ENCODE assay signal across 16 cellular contexts in genomic region chr9:27179245-27179870, GRCh38.
A peak's percentile ranks its signal among the peaks of the same experiment; 100 is the strongest.
DNase-seq lines count a peak whose midpoint lies in the region; TF ChIP-seq lines count a peak whose summit lies in the region.
"Had no signal": no experiment of that assay in that cellular context is flagged by ENCODE, and none has a peak within 500 bp of the region (broad histone marks: within the 10 kb centered on the region; RNA-seq: fewer than 3 reads in every experiment).

No MANE protein-coding gene starts in this region.

- H3K79me2 ChIP-seq in GM23248 (ENCODE audit: insufficient read depth) (no peaks in the 10 kb centered on the region), smooth muscle cell (ENCODE audit: low read depth) (peaks cover 1% of the 10 kb centered on the region)

- DNase-seq in GM23248: peak; percentile 18
- peak; percentile 20 for DNase-seq in astrocyte of the hippocampus (ENCODE audit: low read depth, low spot score)
- DNase-seq in fibroblast of the aortic adventitia (ENCODE audit: low read depth): peak; percentile 29
- no peak for DNase-seq in smooth muscle cell (lab: John Stamatoyannopoulos, UW; ENCODE audit: unreplicated experiment)
- DNase-seq in kidney glomerular epithelial cell (lab: John Stamatoyannopoulos, UW): no peak
- DNase-seq in activated T-cell treated with anti-CD3 and anti-CD28 coated beads, Interleukin-2, amount 50 U/mL, for 1 hour: no peak
- no peak for DNase-seq in NCI-H1048 (lab: John Stamatoyannopoulos, UW)
- DNase-seq: DMS 273 treated with DMSO at 0.1 percent for 48 hours; NCI-H146; NCI-H2081 treated with DMSO at 0.1 percent for 48 hours; NCI-H226; NCI-H526 treated with DMSO at 0.1 percent for 48 hours; NK-92 treated with Interleukin-12 subunit alpha and Interleukin-12 subunit beta, amount 100 ng/mL, for 24 hours; PC-3 had no signal

- H3K9ac ChIP-seq in GM23248 (no peak overlapping the region), smooth muscle cell (ENCODE audit: low read depth) (no peak overlapping the region)
- H3K9ac ChIP-seq: BLaER1 treated with 17β-estradiol and CSF1 and Interleukin-3, amounts not matched to agents 10 nM and 100 nM had no signal

- H2AFZ ChIP-seq in GM23248: no peak overlapping the region
- no peak overlapping the region for H2AFZ ChIP-seq in smooth muscle cell (ENCODE audit: low read depth)

- WGBS in GM23248 (ENCODE audit: low coverage in 1 of 2, low lambda C conversion rate in 2 of 2, missing lambda C conversion rate in 2 of 2), 2 experiments: 68 to 74% methylated on average over 2 of the region's 2 CpGs
- WGBS in smooth muscle cell (ENCODE audit: low lambda C conversion rate): 35% methylated on average over 2 of the region's 2 CpGs

- H3K4me1 ChIP-seq in GM23248 (ENCODE audit: insufficient read depth): peaks cover 35% of the 10 kb centered on the region
- peaks cover 6% of the 10 kb centered on the region for H3K4me1 ChIP-seq in smooth muscle cell (ENCODE audit: low read depth)
- H3K4me1 ChIP-seq: BLaER1 treated with 17β-estradiol and CSF1 and Interleukin-3, amounts not matched to agents 10 nM and 100 nM; HAP-1 had no signal

- H3K27ac ChIP-seq in GM23248 (no peak overlapping the region), smooth muscle cell (ENCODE audit: low read depth) (peak overlapping the region; percentile 84)
- H3K27ac ChIP-seq: BLaER1 treated with 17β-estradiol and CSF1 and Interleukin-3, amounts not matched to agents 10 nM and 100 nM had no signal

- H4K20me1 ChIP-seq in GM23248 (ENCODE audit: insufficient read depth) (no peaks in the 10 kb centered on the region), smooth muscle cell (ENCODE audit: low read depth) (no peaks in the 10 kb centered on the region)
- H4K20me1 ChIP-seq: BLaER1 treated with 17β-estradiol and CSF1 and Interleukin-3, amounts not matched to agents 10 nM and 100 nM had no signal

- TF ChIP-seq CTCF in fibroblast of the aortic adventitia (IDR thresholded peaks at IDR 0.05; ENCODE audit: insufficient read depth, low read length) (no peak), smooth muscle cell (IDR thresholded peaks at IDR 0.05; ENCODE audit: borderline replicate concordance, insufficient read depth, poor library complexity, severe bottlenecking) (no peak)

- in situ Hi-C loops in GM23248 (cut with MboI): no loop called here

- H3K27me3 ChIP-seq in GM23248 (replicated peaks; ENCODE audit: insufficient read depth): no peaks in the 10 kb centered on the region
- no peaks in the 10 kb centered on the region for H3K27me3 ChIP-seq in smooth muscle cell (ENCODE audit: low read depth)
- H3K27me3 ChIP-seq: BLaER1 treated with 17β-estradiol and CSF1 and Interleukin-3, amounts not matched to agents 10 nM and 100 nM had no signal

- H3K4me3 ChIP-seq in GM23248 (no peak overlapping the region), fibroblast of the aortic adventitia (ENCODE audit: low read depth, low read length) (no peak overlapping the region), smooth muscle cell (no peak overlapping the region)
- H3K4me3 ChIP-seq: BLaER1 treated with 17β-estradiol and CSF1 and Interleukin-3, amounts not matched to agents 10 nM and 100 nM; HAP-1 had no signal

- H3K4me2 ChIP-seq in GM23248 (ENCODE audit: unreplicated experiment) (no peak overlapping the region), smooth muscle cell (peak overlapping the region; percentile 34)
- H3K4me2 ChIP-seq: BLaER1 treated with 17β-estradiol and CSF1 and Interleukin-3, amounts not matched to agents 10 nM and 100 nM had no signal

- no peaks in the 10 kb centered on the region for H3K9me2 ChIP-seq in GM23248 (ENCODE audit: insufficient read depth)

- H3K9me3 ChIP-seq in GM23248 (ENCODE audit: low read depth) (no peaks in the 10 kb centered on the region), smooth muscle cell (replicated peaks; ENCODE audit: low read depth) (no peaks in the 10 kb centered on the region)
- H3K9me3 ChIP-seq: HAP-1 had no signal

- H3K36me3 ChIP-seq in GM23248 (ENCODE audit: low read depth) (no peaks in the 10 kb centered on the region), smooth muscle cell (ENCODE audit: low read depth) (no peaks in the 10 kb centered on the region)
- H3K36me3 ChIP-seq: BLaER1 treated with 17β-estradiol and CSF1 and Interleukin-3, amounts not matched to agents 10 nM and 100 nM; HAP-1 had no signal

- H3F3A ChIP-seq in GM23248 (ENCODE audit: insufficient read depth): 0 out of 2 replicates have a peak, but pooled peaks cover 8% of the 10 kb centered on the region
- H3F3A ChIP-seq in smooth muscle cell (ENCODE audit: low read depth): no peaks in the 10 kb centered on the region

Comparison
In these comparisons a context has a peak if more than half of its experiments do, and no peak if none do; other contexts are left out.
1. DNase-seq: peak in GM23248 (single experiment), astrocyte of the hippocampus (single experiment) and fibroblast of the aortic adventitia (single experiment); none in smooth muscle cell (single experiment), kidney glomerular epithelial cell (single experiment), activated T-cell treated with anti-CD3 and anti-CD28 coated beads, Interleukin-2, amount 50 U/mL, for 1 hour (single experiment) and NCI-H1048 (single experiment).